29 cellular contexts compared by ENCODE assay signal in genomic region chr17:65503557-65503956, GRCh38.
"Had no signal": no experiment of that assay in that cellular context is flagged by ENCODE, and none has a peak within 500 bp of the region (broad histone marks: within the 10 kb centered on the region; RNA-seq: fewer than 3 reads in every experiment).

No MANE protein-coding gene starts in this region.

- H3K27ac Mint-ChIP-seq: immature natural killer cell; mesothelial cell of epicardium; natural killer cell treated with Interleukin-12 subunit alpha and Interleukin-12 subunit beta and Interleukin-15 and Interleukin-18, amount 100 ng/mL, for 72 hours; stimulated activated memory B cell treated with anti-CD40 and anti-IgM and Interleukin-4, amounts not matched to agents 10 μg/mL and 1 μg/mL and 100 μg/mL, for 72 hours; stimulated activated naive CD8-positive, alpha-beta T cell treated with anti-CD3 and anti-CD28 coated beads, Interleukin-15, amount 100 ng/mL, for 72 hours had no signal

- H3K4me1 ChIP-seq: left lung, pancreas, prostate gland, testis, thyroid gland, transverse colon, vagina had no signal

- H3K9me3 ChIP-seq: left lung, pancreas, prostate gland, testis, thyroid gland, transverse colon, upper lobe of left lung, vagina had no signal

- ATAC-seq: left colon; left lung; naive thymus-derived CD4-positive, alpha-beta T cell; pancreas; right cardiac atrium; stimulated activated memory B cell treated with anti-CD40 and anti-IgM and Interleukin-4, amounts not matched to agents 10 μg/mL and 1 μg/mL and 100 μg/mL, for 72 hours; stimulated activated naive CD8-positive, alpha-beta T cell treated with anti-CD3 and anti-CD28 coated beads, Interleukin-15, amount 100 ng/mL, for 72 hours had no signal

- H3K36me3 Mint-ChIP-seq: immature natural killer cell; mesothelial cell of epicardium; naive thymus-derived CD4-positive, alpha-beta T cell; natural killer cell treated with Interleukin-12 subunit alpha and Interleukin-12 subunit beta and Interleukin-15 and Interleukin-18, amount 100 ng/mL, for 72 hours; stimulated activated memory B cell treated with anti-CD40 and anti-IgM and Interleukin-4, amounts not matched to agents 10 μg/mL and 1 μg/mL and 100 μg/mL, for 72 hours had no signal

- H3K27ac ChIP-seq: left lung, pancreas, prostate gland, testis, thyroid gland, transverse colon, upper lobe of left lung, vagina had no signal

- H3K4me3 Mint-ChIP-seq: immature natural killer cell; mesothelial cell of epicardium; naive thymus-derived CD4-positive, alpha-beta T cell; natural killer cell treated with Interleukin-12 subunit alpha and Interleukin-12 subunit beta and Interleukin-15 and Interleukin-18, amount 100 ng/mL, for 72 hours; stimulated activated memory B cell treated with anti-CD40 and anti-IgM and Interleukin-4, amounts not matched to agents 10 μg/mL and 1 μg/mL and 100 μg/mL, for 72 hours; stimulated activated naive CD8-positive, alpha-beta T cell treated with anti-CD3 and anti-CD28 coated beads, Interleukin-15, amount 100 ng/mL, for 72 hours had no signal

- H3K36me3 ChIP-seq: left lung, pancreas, prostate gland, thyroid gland, transverse colon, upper lobe of left lung, vagina had no signal

- H3K4me1 Mint-ChIP-seq: immature natural killer cell; naive thymus-derived CD4-positive, alpha-beta T cell; stimulated activated memory B cell treated with anti-CD40 and anti-IgM and Interleukin-4, amounts not matched to agents 10 μg/mL and 1 μg/mL and 100 μg/mL, for 72 hours; stimulated activated naive CD8-positive, alpha-beta T cell treated with anti-CD3 and anti-CD28 coated beads, Interleukin-15, amount 100 ng/mL, for 72 hours had no signal

- H3K27me3 ChIP-seq: left lung, pancreas, testis, thyroid gland, transverse colon, upper lobe of left lung, vagina had no signal

- H3K4me3 ChIP-seq: left lung, lung, pancreas, prostate gland, smooth muscle cell, testis, thyroid gland, transverse colon, upper lobe of left lung, vagina had no signal

- H3K9me3 Mint-ChIP-seq: immature natural killer cell; natural killer cell treated with Interleukin-12 subunit alpha and Interleukin-12 subunit beta and Interleukin-15 and Interleukin-18, amount 100 ng/mL, for 72 hours; stimulated activated naive CD8-positive, alpha-beta T cell treated with anti-CD3 and anti-CD28 coated beads, Interleukin-15, amount 100 ng/mL, for 72 hours had no signal

- H3K27me3 Mint-ChIP-seq: stimulated activated naive CD8-positive, alpha-beta T cell treated with anti-CD3 and anti-CD28 coated beads, Interleukin-15, amount 100 ng/mL, for 72 hours had no signal

- DNase-seq: hypothalamus; immature natural killer cell; kidney; left colon; left lung; mesendoderm; naive thymus-derived CD4-positive, alpha-beta T cell; posterior cingulate gyrus; retina; right cardiac atrium; stimulated activated CD4-positive, alpha-beta T cell treated with anti-CD3 and anti-CD28 coated beads, Interleukin-1b, Interleukin-23, amount 100 ng/mL, for 48 hours; stimulated activated CD4-positive, alpha-beta T cell treated with anti-CD3 and anti-CD28 coated beads, Interleukin-2, amount 100 ng/mL, for 48 hours; stimulated activated CD4-positive, alpha-beta T cell treated with anti-CD3 and anti-CD28 coated beads, Interleukin-4, amount 100 ng/mL, for 4 hours; stimulated activated CD8-positive, alpha-beta memory T cell treated with anti-CD3 and anti-CD28 coated beads, Interleukin-4, amount 100 ng/mL, for 48 hours; stimulated activated naive CD4-positive, alpha-beta T cell treated with Interleukin-2 at 50 U/mL for 16 hours; stimulated activated naive CD8-positive, alpha-beta T cell treated with anti-CD3 and anti-CD28 coated beads, Interleukin-15, amount 100 ng/mL, for 72 hours; substantia nigra; testis; thyroid gland; transverse colon had no signal
